Comparison of ENCODE assay signal across 19 cellular contexts in the genomic region with DNA sequence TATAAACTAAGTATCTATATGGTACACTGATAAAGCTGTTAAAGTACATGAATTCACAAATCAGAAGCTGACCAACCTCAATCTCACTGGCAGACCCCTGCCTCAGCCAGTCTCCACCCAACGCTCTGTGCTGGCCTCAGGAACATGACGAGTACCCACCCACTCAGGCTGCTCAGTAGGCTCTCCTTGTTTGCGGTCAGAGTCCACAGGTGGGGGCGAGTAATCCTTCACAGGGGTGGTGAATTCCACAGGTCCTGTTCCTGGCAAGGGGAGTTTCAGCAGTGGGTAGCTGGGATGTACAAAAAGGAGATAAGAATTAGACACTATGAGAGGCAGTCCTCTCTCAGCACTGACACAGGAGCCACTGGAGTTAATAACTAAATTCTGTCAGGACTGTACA. TPM values are rescaled to one million over a fixed set of nuclear protein-coding genes. Genes with fewer than 3 reads are reported as not detected.
A peak's percentile ranks its signal among the peaks of the same experiment; 100 is the strongest.
DNase-seq lines count a peak whose midpoint lies in the region; ATAC-seq and TF ChIP-seq lines count a peak whose summit lies in the region.
"Had no signal": no experiment of that assay in that cellular context is flagged by ENCODE, and none has a peak within 500 bp of the region (broad histone marks: within the 10 kb centered on the region; RNA-seq: fewer than 3 reads in every experiment).

No MANE protein-coding gene starts in this region.

- no peaks in the 10 kb centered on the region for H3K9me2 ChIP-seq in hepatocyte (replicated peaks; ENCODE audit: insufficient read depth)

- no peak overlapping the region for H2BK120ac ChIP-seq in mesenchymal stem cell (ENCODE audit: low read depth, low read length)

- TF ChIP-seq CTCF in colonic mucosa (IDR thresholded peaks at IDR 0.05) (no peak), hepatocyte (IDR thresholded peaks at IDR 0.05; ENCODE audit: poor library complexity) (no peak), mucosa of descending colon (IDR thresholded peaks at IDR 0.05) (no peak), transverse colon (IDR thresholded peaks at IDR 0.05) (no peak)

- in situ Hi-C loops in transverse colon (cut with MboI; ENCODE audit: low pct_ligation_motif_present in 1 of 4, low pct_unique_long_range_greater_than_20kb in 1 of 4, low sequenced_read_pairs in 3 of 4): no loop called here

- peaks cover 56% of the 10 kb centered on the region for H3K79me2 ChIP-seq in hepatocyte

- TF ChIP-seq EP300 in transverse colon (IDR thresholded peaks at IDR 0.05; ENCODE audit: low read depth): no peak

- WGBS in hepatocyte (ENCODE audit: low lambda C conversion rate, missing lambda C conversion rate): 64% methylated on average over 4 of the region's 4 CpGs
- WGBS in transverse colon (ENCODE audit: low coverage in 1 of 2), 2 donors: 64 to 70% methylated on average over 3 to 4 of the region's 4 CpGs
- 100% methylated on average over 4 of the region's 4 CpGs for WGBS in mesenchymal stem cell

- peak overlapping the region; percentile 67 for H3K27ac ChIP-seq in colonic mucosa
- H3K27ac ChIP-seq in hepatocyte: peak overlapping the region; percentile 63
- H3K27ac ChIP-seq in transverse colon: peak overlapping the region; percentile 67 to 78 (median 74)
- no peak overlapping the region for H3K27ac ChIP-seq in mesenchymal stem cell (ENCODE audit: low read length, poor library complexity, severe bottlenecking)

- H4K20me1 ChIP-seq in hepatocyte (ENCODE audit: insufficient read depth, poor library complexity, severe bottlenecking): no peaks in the 10 kb centered on the region

- H3K9me3 ChIP-seq in colonic mucosa: no peaks in the 10 kb centered on the region
- no peaks in the 10 kb centered on the region for H3K9me3 ChIP-seq in hepatocyte (ENCODE audit: low read depth)
- no peaks in the 10 kb centered on the region for H3K9me3 ChIP-seq in mucosa of descending colon
- no peaks in the 10 kb centered on the region for H3K9me3 ChIP-seq in transverse colon
- no peaks in the 10 kb centered on the region for H3K9me3 ChIP-seq in mesenchymal stem cell (ENCODE audit: control insufficient read depth, low read length)

- H3K79me1 ChIP-seq in mesenchymal stem cell (replicated peaks; ENCODE audit: low read length, poor library complexity, severe bottlenecking): peaks cover 18% of the 10 kb centered on the region

- H4K8ac ChIP-seq in mesenchymal stem cell (ENCODE audit: low read length): no peak overlapping the region

- TF ChIP-seq POLR2A in transverse colon (IDR thresholded peaks at IDR 0.05): no peak

- H3K36me3 ChIP-seq in colonic mucosa (peaks cover 4% of the 10 kb centered on the region), hepatocyte (replicated peaks; ENCODE audit: insufficient read depth, low read depth) (no peaks in the 10 kb centered on the region), mucosa of descending colon (ENCODE audit: low read depth) (no peaks in the 10 kb centered on the region), transverse colon (peaks cover 0 to 9% (median 0%) of the 10 kb centered on the region in 4 donors), mesenchymal stem cell (ENCODE audit: control insufficient read depth in 1 of 2, insufficient read depth in 2 of 2, low read depth in 1 of 2, low read length in 2 of 2) (peaks cover 37 to 75% of the 10 kb centered on the region in 2 experiments)

- no peak overlapping the region for H2AK5ac ChIP-seq in mesenchymal stem cell (ENCODE audit: low read length, severe bottlenecking)

- H3K9ac ChIP-seq in colonic mucosa (ENCODE audit: low read depth in 2 of 2, low read length in 2 of 2) (peak overlapping the region in 1 of 2 donors; percentile 46), mesenchymal stem cell (ENCODE audit: low read length) (no peak overlapping the region)

- H2BK15ac ChIP-seq in mesenchymal stem cell (ENCODE audit: low read depth, poor library complexity, severe bottlenecking): no peak overlapping the region

- H4K91ac ChIP-seq in mesenchymal stem cell (ENCODE audit: low read length): no peak overlapping the region

- peaks cover 7% of the 10 kb centered on the region for H3K4me1 ChIP-seq in colonic mucosa
- peaks cover 25% of the 10 kb centered on the region for H3K4me1 ChIP-seq in hepatocyte (ENCODE audit: insufficient read depth)
- H3K4me1 ChIP-seq in mucosa of descending colon (ENCODE audit: low read depth): peaks cover 25% of the 10 kb centered on the region
- H3K4me1 ChIP-seq in transverse colon: peaks cover 0 to 32% (median 11%) of the 10 kb centered on the region in 4 donors
- H3K4me1 ChIP-seq in mesenchymal stem cell (ENCODE audit: control insufficient read depth, insufficient read depth, low read depth, low read length): peaks cover 2% of the 10 kb centered on the region

- H3K14ac ChIP-seq in mesenchymal stem cell (ENCODE audit: low read length in 2 of 2): no peak overlapping the region

- intact Hi-C loops in colonic mucosa (cut with DNase I): no loop called here
- intact Hi-C loops in mucosa of descending colon (cut with DNase I, micrococcal nuclease): no loop called here
- intact Hi-C loops in transverse colon (cut with DNase I; ENCODE audit: low total_unique reads): no loop called here

- DNase-seq in colonic mucosa (peak; percentile 81), hepatocyte (ENCODE audit: low spot score) (no peak), mucosa of descending colon (peak; percentile 66 to 79 (median 73)), transverse colon (peak; percentile 72), mesenchymal stem cell (no peak), kidney tubule cell (ENCODE audit: low spot score) (no peak), SW480 (ENCODE audit: low spot score) (no peak)
- DNase-seq: ACHN; AML-193; DMS79 treated with DMSO at 0.1 percent for 48 hours; HFFc6; KG1; NCI-H1105 treated with DMSO at 0.1 percent for 48 hours; NCI-H1694; NCI-H510A; NCI-H748 treated with DMSO at 0.1 percent for 48 hours; NK-92 treated with Interleukin-12 subunit alpha and Interleukin-12 subunit beta, amount 100 ng/mL, for 24 hours; OCI-M1; SHP77 had no signal

- H2AFZ ChIP-seq in hepatocyte (no peak overlapping the region), mesenchymal stem cell (ENCODE audit: low read depth, low read length) (no peak overlapping the region)

- no peak overlapping the region for H2BK5ac ChIP-seq in mesenchymal stem cell (ENCODE audit: low read depth, low read length, poor library complexity, severe bottlenecking)

- H3K27me3 ChIP-seq in colonic mucosa (no peaks in the 10 kb centered on the region), hepatocyte (no peaks in the 10 kb centered on the region), transverse colon (no peaks in the 10 kb centered on the region), mesenchymal stem cell (ENCODE audit: control insufficient read depth in 1 of 2, insufficient read depth in 1 of 2, low read length in 2 of 2) (no peaks in the 10 kb centered on the region)

- no peak overlapping the region for H3K23ac ChIP-seq in mesenchymal stem cell (ENCODE audit: low read length in 2 of 2)

- H3K18ac ChIP-seq in mesenchymal stem cell (ENCODE audit: low read depth in 1 of 2, low read length in 2 of 2): no peak overlapping the region

- H2BK12ac ChIP-seq in mesenchymal stem cell (ENCODE audit: low read length in 2 of 2): no peak overlapping the region

- H3K4me2 ChIP-seq in hepatocyte (no peak overlapping the region), mesenchymal stem cell (ENCODE audit: low read length, poor library complexity, severe bottlenecking) (no peak overlapping the region)

- ATAC-seq in mucosa of descending colon: peak; percentile 78

- H3K4me3 ChIP-seq in colonic mucosa (no peak overlapping the region), hepatocyte (no peak overlapping the region), mucosa of descending colon (no peak overlapping the region), transverse colon (no peak overlapping the region), mesenchymal stem cell (ENCODE audit: insufficient read depth in 1 of 2, low read depth in 1 of 2, low read length in 2 of 2) (no peak overlapping the region)

- no peak overlapping the region for H3K4ac ChIP-seq in mesenchymal stem cell (ENCODE audit: low read depth in 1 of 2, low read length in 2 of 2)

RNA-seq across cellular contexts. Expression of gene SCAP, which starts 40.9 kb away (rescaled TPM):
- total RNA-seq in colonic mucosa (100 to 1,000 TPM in 1 of 2 donors, 10 to 100 TPM in 1; 86.5 to 137 TPM), hepatocyte (73.8 and 94.8 TPM in 2 replicates), mucosa of descending colon (100 to 1,000 TPM; 107 to 151 (median 115) TPM), transverse colon (100 to 1,000 TPM; 160 to 288 (median 198) TPM)
- 83.2 and 89.3 TPM in 2 replicates for polyA plus RNA-seq in hepatocyte
- 37.9 TPM for polyA plus RNA-seq in mesenchymal stem cell (2013, experiment 1 of 2)
- polyA plus RNA-seq in mesenchymal stem cell (2013, experiment 2 of 2): 37.2 TPM

RNA-seq across cellular contexts. Expression of gene PTPN23, which starts 54.0 kb away (rescaled TPM):
- 10 to 100 TPM; 30.5 to 44.0 TPM for total RNA-seq in colonic mucosa
- 7.4 and 11.9 TPM in 2 replicates for total RNA-seq in hepatocyte
- polyA plus RNA-seq in hepatocyte: 20.5 and 22.8 TPM in 2 replicates
- total RNA-seq in mucosa of descending colon: 10 to 100 TPM; 36.7 to 48.2 (median 43.6) TPM
- 100 to 1,000 TPM in 1 of 4 donors, 10 to 100 TPM in 3; 26.9 to 199 (median 55.1) TPM for total RNA-seq in transverse colon
- polyA plus RNA-seq in mesenchymal stem cell (2013, experiment 1 of 2): 27.7 TPM
- polyA plus RNA-seq in mesenchymal stem cell (2013, experiment 2 of 2): 26.0 TPM

Comparison
In these comparisons a context has a peak if more than half of its experiments do, and no peak if none do; other contexts are left out.
1. DNase-seq: peak in colonic mucosa (single experiment), mucosa of descending colon (3 of 3) and transverse colon (single experiment); none in hepatocyte (single experiment), mesenchymal stem cell (single experiment), kidney tubule cell (single experiment) and SW480 (single experiment).